ENCODE assay signal across 1 cellular context in the genomic region with DNA sequence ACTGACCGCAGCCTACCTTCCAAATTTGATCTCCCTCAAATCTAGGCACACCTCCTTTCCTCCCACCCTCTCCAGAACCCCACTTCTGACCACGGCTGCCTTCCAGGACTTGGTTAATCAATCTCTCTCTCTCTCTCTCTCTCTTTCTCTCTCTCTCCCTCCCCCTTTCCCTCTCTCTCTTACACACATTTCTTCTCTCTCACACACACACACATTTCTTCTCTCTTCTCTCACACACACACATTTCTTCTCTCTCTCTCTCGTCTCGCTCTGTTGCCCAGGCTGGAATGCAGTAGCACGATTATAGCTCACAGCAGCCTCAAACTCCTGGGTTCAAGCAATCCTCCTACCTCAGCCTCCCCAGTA.
TF ChIP-seq lines count a peak whose summit lies in the region.

No MANE protein-coding gene starts in this region.

TF ChIP-seq in GM23338, 12 proteins besides CTCF, POLR2A, EP300 and RAD21 (continued from another document):
- TF ChIP-seq, protein P1, sequence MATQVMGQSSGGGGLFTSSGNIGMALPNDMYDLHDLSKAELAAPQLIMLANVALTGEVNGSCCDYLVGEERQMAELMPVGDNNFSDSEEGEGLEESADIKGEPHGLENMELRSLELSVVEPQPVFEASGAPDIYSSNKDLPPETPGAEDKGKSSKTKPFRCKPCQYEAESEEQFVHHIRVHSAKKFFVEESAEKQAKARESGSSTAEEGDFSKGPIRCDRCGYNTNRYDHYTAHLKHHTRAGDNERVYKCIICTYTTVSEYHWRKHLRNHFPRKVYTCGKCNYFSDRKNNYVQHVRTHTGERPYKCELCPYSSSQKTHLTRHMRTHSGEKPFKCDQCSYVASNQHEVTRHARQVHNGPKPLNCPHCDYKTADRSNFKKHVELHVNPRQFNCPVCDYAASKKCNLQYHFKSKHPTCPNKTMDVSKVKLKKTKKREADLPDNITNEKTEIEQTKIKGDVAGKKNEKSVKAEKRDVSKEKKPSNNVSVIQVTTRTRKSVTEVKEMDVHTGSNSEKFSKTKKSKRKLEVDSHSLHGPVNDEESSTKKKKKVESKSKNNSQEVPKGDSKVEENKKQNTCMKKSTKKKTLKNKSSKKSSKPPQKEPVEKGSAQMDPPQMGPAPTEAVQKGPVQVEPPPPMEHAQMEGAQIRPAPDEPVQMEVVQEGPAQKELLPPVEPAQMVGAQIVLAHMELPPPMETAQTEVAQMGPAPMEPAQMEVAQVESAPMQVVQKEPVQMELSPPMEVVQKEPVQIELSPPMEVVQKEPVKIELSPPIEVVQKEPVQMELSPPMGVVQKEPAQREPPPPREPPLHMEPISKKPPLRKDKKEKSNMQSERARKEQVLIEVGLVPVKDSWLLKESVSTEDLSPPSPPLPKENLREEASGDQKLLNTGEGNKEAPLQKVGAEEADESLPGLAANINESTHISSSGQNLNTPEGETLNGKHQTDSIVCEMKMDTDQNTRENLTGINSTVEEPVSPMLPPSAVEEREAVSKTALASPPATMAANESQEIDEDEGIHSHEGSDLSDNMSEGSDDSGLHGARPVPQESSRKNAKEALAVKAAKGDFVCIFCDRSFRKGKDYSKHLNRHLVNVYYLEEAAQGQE (IDR thresholded peaks at IDR 0.05; ENCODE audit: unreplicated experiment), result no peak
